13 cellular contexts compared by ENCODE assay signal in the genomic region with DNA sequence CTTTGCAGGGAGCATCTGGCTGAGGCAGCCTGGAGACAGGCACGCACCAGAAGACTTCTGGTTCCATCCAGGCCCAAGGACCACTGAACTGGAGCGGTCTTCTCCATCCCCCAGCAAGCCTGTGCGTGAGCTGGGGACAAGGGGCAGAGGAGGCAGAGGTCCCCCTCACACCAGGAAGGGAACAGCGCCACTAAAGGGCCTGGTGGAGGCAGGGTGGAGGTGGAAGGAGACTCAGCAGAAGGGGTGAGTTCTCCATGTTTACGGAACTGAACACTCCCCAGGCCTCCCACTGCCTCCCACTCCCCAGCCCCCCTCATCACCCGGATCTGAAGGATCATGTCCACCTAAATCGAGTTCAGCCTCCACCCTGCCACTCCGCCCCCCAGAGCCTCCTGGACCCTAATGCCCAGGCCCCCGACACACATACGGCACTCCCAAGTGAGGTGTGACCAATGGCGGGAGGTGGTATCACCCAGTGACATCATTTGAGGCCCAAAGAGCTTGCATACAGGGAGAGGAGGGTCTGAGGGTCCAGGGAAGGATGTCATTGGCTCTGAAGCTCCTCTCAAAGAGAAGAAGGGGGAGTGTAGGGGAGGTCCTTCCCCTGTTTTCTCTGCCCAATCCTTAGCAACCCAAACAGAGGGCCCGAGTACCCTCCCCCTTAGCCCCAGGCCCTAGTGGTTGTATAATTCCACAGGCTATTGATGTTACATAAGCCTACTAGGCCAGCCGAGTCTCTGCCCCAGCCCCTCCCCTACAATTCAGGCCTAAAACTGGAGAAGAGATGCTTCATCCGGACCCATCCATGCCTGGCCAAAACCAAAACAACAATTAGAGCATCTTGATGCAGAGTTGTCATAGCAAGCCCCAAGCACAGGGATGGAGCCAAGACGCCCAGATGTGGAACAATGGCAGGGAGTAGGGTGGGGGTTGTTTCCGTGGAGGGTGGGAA. TPM values are rescaled to one million over a fixed set of nuclear protein-coding genes. Genes with fewer than 3 reads are reported as not detected.
DNase-seq lines count a peak whose midpoint lies in the region; ATAC-seq, FAIRE-seq and TF ChIP-seq lines count a peak whose summit lies in the region.
"Had no signal": no experiment of that assay in that cellular context is flagged by ENCODE, and none has a peak within 500 bp of the region (broad histone marks: within the 10 kb centered on the region; RNA-seq: fewer than 3 reads in every experiment).

No MANE protein-coding gene starts in this region.

- TF ChIP-seq CTCF in endodermal cell (conservative IDR thresholded peaks at IDR 0.05), result peak; percentile 60

- H3K27me3 Mint-ChIP-seq in endodermal cell (ENCODE audit: insufficient read depth) (peaks cover 58% of the 10 kb centered on the region), naive B cell (peaks cover 23 to 76% (median 68%) of the 10 kb centered on the region in 3 donors)

- H3K4me3 ChIP-seq in BLaER1 (no peak overlapping the region), Karpas-422 (ENCODE audit: low read length) (peak overlapping the region; percentile 68), endodermal cell (ENCODE audit: low read length) (no peak overlapping the region)

- H3K4me2 ChIP-seq in BLaER1 (peak overlapping the region; percentile 97; the same call in 1 of the 2 replicates), Karpas-422 (ENCODE audit: low read depth, low read length, poor library complexity, severe bottlenecking) (peak overlapping the region; percentile 79)

- H3K27ac Mint-ChIP-seq in endodermal cell (no peak overlapping the region), naive B cell (peak overlapping the region in 1 of 6 donors; percentile 66)

- no peaks in the 10 kb centered on the region for H3K27me3 ChIP-seq in BLaER1
- no peaks in the 10 kb centered on the region for H3K27me3 ChIP-seq in Karpas-422 (ENCODE audit: low read length)
- H3K27me3 ChIP-seq in endodermal cell (ENCODE audit: control insufficient read depth, insufficient read depth, low read length, poor library complexity, severe bottlenecking), result peaks cover 35% of the 10 kb centered on the region

- no peak for FAIRE-seq in HTR-8/SVneo (lab: Jason Lieb, UNC)
- FAIRE-seq: H54 had no signal

- in situ Hi-C loops in ACHN (cut with HindIII; ENCODE audit: low pct_ligation_motif_present, low pct_unique_long_range_greater_than_20kb, low sequenced_read_pairs), result no loop called here

- H3K27ac ChIP-seq in BLaER1 (no peak overlapping the region), Karpas-422 (ENCODE audit: low read length) (peak overlapping the region; percentile 77), endodermal cell (ENCODE audit: low read depth, low read length) (no peak overlapping the region)

- no peaks in the 10 kb centered on the region for H3K9me3 ChIP-seq in BLaER1
- H3K9me3 ChIP-seq in Karpas-422 (ENCODE audit: low read length), result no peaks in the 10 kb centered on the region
- no peaks in the 10 kb centered on the region for H3K9me3 ChIP-seq in endodermal cell (ENCODE audit: control insufficient read depth, low read length)

- WGBS in endodermal cell (ENCODE audit: insufficient coverage in 1 of 2, insufficient read length in 1 of 2), 2 experiments, result 86 to 91% methylated on average over 7 to 15 of the region's 16 CpGs

- H3K9me3 Mint-ChIP-seq in endodermal cell, result no peaks in the 10 kb centered on the region
- H3K9me3 Mint-ChIP-seq in naive B cell, result no peaks in the 10 kb centered on the region

- no peaks in the 10 kb centered on the region for H3K9me2 ChIP-seq in Karpas-422 (replicated peaks; ENCODE audit: insufficient read depth, low read length)

- H3K36me3 ChIP-seq in BLaER1 (no peaks in the 10 kb centered on the region), Karpas-422 (ENCODE audit: insufficient read depth, low read length) (no peaks in the 10 kb centered on the region), endodermal cell (ENCODE audit: control insufficient read depth, insufficient read depth, low read length) (no peaks in the 10 kb centered on the region)

- peaks cover 24% of the 10 kb centered on the region for H3K4me1 Mint-ChIP-seq in endodermal cell
- H3K4me1 Mint-ChIP-seq in naive B cell, result peaks cover 13 to 18% (median 15%) of the 10 kb centered on the region in 3 donors

- no peak for ATAC-seq in naive B cell (ENCODE audit: low read depth in 2 of 2)
- no peak for ATAC-seq in left lobe of liver

- no peaks in the 10 kb centered on the region for H3K79me2 ChIP-seq in Karpas-422 (ENCODE audit: low read length)

- H2AFZ ChIP-seq in Karpas-422 (ENCODE audit: low read length), result no peak overlapping the region

- H3K4me3 Mint-ChIP-seq in endodermal cell (no peak overlapping the region), naive B cell (peak overlapping the region in 5 of 8 donors; percentile 55 to 82 (median 75))

- H3K9ac ChIP-seq in BLaER1, result no peak overlapping the region
- H3K9ac ChIP-seq in Karpas-422 (ENCODE audit: low read length), result peak overlapping the region; percentile 76
- no peak overlapping the region for H3K9ac ChIP-seq in endodermal cell (ENCODE audit: extremely low read depth, low read length, poor library complexity, severe bottlenecking)

- H3K36me3 Mint-ChIP-seq in endodermal cell (ENCODE audit: low read depth) (no peaks in the 10 kb centered on the region), naive B cell (no peaks in the 10 kb centered on the region)

- H3K4me1 ChIP-seq in BLaER1 (peaks cover 52% of the 10 kb centered on the region), Karpas-422 (ENCODE audit: low read length) (peaks cover 75% of the 10 kb centered on the region), endodermal cell (ENCODE audit: control insufficient read depth, insufficient read depth, low read length) (peaks cover 7% of the 10 kb centered on the region)

- H4K20me1 ChIP-seq in BLaER1 (no peaks in the 10 kb centered on the region), Karpas-422 (ENCODE audit: insufficient read depth, low read depth, low read length) (no peaks in the 10 kb centered on the region)

- DNase-seq in Karpas-422 (peak; percentile 85), endodermal cell (peak; percentile 89), naive B cell (no peak), HTR-8/SVneo (ENCODE audit: insufficient read length, low spot score) (no peak), SIG-M5 treated with dmso at 0.1 percent for 504 hours (lab: John Stamatoyannopoulos, UW; ENCODE audit: unreplicated experiment) (no peak), ACHN (no peak), left lobe of liver (ENCODE audit: low spot score) (no peak)
- DNase-seq: mammary epithelial cell, NCI-H2171, SW 1271 had no signal

RNA-seq across cellular contexts. Expression of a gene that starts 1.0 kb away (rescaled TPM):
- 27.4 and 49.8 TPM in 2 replicates for total RNA-seq in Karpas-422 (2014; rRNA removed; shearing (Covaris generic); ENCODE audit: low replicate concordance)
- total RNA-seq in endodermal cell (not detected), left lobe of liver (not detected)
- polyA plus RNA-seq in endodermal cell (2013, experiment 1 of 2), result 4.4 TPM
- 3.2 TPM for polyA plus RNA-seq in endodermal cell (2013, experiment 2 of 2)
- polyA plus RNA-seq in naive B cell (ENCODE audit: low read depth in 6 of 6), result not detected
- total RNA-seq: mammary epithelial cell had no signal
- polyA plus RNA-seq: mammary epithelial cell had no signal

RNA-seq across cellular contexts. Expression of a gene that starts 47.9 kb away (rescaled TPM):
- total RNA-seq in Karpas-422 (2014; rRNA removed; shearing (Covaris generic); ENCODE audit: low replicate concordance), result 0.07 and 0.63 TPM in 2 replicates
- total RNA-seq in endodermal cell (not detected), left lobe of liver (not detected)
- not detected for polyA plus RNA-seq in endodermal cell (2013, experiment 1 of 2)
- polyA plus RNA-seq in endodermal cell (2013, experiment 2 of 2), result not detected
- not detected for polyA plus RNA-seq in naive B cell (ENCODE audit: low read depth in 6 of 6)
- total RNA-seq: mammary epithelial cell, urinary bladder had no signal
- polyA plus RNA-seq: mammary epithelial cell had no signal

RNA-seq across cellular contexts. Expression of a gene that starts 59.0 kb away (rescaled TPM):
- total RNA-seq in Karpas-422 (2014; rRNA removed; shearing (Covaris generic); ENCODE audit: low replicate concordance), result 0.97 and 4.5 TPM in 2 replicates
- total RNA-seq in endodermal cell (under 1 TPM; 0.62 to 0.77 TPM), left lobe of liver (not detected)
- 0.36 TPM for polyA plus RNA-seq in endodermal cell (2013, experiment 1 of 2)
- polyA plus RNA-seq in endodermal cell (2013, experiment 2 of 2), result 0.25 TPM
- not detected for polyA plus RNA-seq in naive B cell (ENCODE audit: low read depth in 6 of 6)
- polyA plus RNA-seq: mammary epithelial cell had no signal

RNA-seq across cellular contexts. Expression of a gene that starts 59.8 kb away (rescaled TPM):
- 5.8 and 10.2 TPM in 2 replicates for total RNA-seq in Karpas-422 (2014; rRNA removed; shearing (Covaris generic); ENCODE audit: low replicate concordance)
- 1 to 10 TPM; 2.8 to 3.8 TPM for total RNA-seq in endodermal cell
- polyA plus RNA-seq in endodermal cell (2013, experiment 1 of 2), result 4.8 TPM
- 5.1 TPM for polyA plus RNA-seq in endodermal cell (2013, experiment 2 of 2)
- polyA plus RNA-seq in naive B cell (ENCODE audit: low read depth in 6 of 6), result 10 to 100 TPM in 1 of 6 donors, 1 to 10 TPM in 5; 7.2 to 10.7 (median 9.0) TPM
- 3.2 TPM for total RNA-seq in left lobe of liver

Comparison
In these comparisons a context has a peak if more than half of its experiments do, and no peak if none do; other contexts are left out.
1. DNase-seq: peak in Karpas-422 (single experiment) and endodermal cell (single experiment); none in naive B cell (single experiment), HTR-8/SVneo (single experiment), SIG-M5 treated with dmso at 0.1 percent for 504 hours (single experiment), ACHN (single experiment) and left lobe of liver (single experiment).
2. RNA of a gene that starts 1.0 kb away (total RNA-seq): 27.4 to 49.8 TPM in Karpas-422; not detected in endodermal cell and not detected in left lobe of liver (single experiment); every median in the first group is over 10 times any median in the second.